Comparison of ENCODE assay signal across 27 cellular contexts in the genomic region with DNA sequence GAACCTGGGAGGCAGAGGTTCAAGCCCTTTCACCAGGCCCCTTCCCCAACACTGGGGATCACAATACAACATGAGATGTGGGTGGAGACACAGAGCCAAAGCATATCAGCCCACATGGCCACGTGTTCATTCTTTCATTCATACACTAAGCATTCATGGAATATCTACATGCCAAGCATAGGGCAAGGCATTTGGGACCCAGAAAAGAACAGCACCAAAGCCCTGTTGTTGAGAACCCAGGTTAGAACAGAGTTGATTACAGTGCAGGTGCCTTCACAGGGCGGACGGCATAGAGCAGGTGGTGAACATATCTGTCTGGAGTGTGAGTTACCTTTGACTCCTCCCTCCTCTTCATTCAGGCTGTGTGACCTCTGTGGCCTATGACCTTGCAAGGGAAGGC.
"Had no signal": no experiment of that assay in that cellular context is flagged by ENCODE, and none has a peak within 500 bp of the region (broad histone marks: within the 10 kb centered on the region; RNA-seq: fewer than 3 reads in every experiment).

No MANE protein-coding gene starts in this region.

- H3K9me3 ChIP-seq: colonic mucosa, esophagus muscularis mucosa, esophagus squamous epithelium, gastrocnemius medialis, gastroesophageal sphincter, heart left ventricle, heart right ventricle had no signal

- H3K36me3 ChIP-seq: colonic mucosa, esophagus muscularis mucosa, esophagus squamous epithelium, gastrocnemius medialis, gastroesophageal sphincter, heart left ventricle, heart right ventricle had no signal

- H3K27me3 ChIP-seq: colonic mucosa, esophagus muscularis mucosa, foreskin keratinocyte, gastroesophageal sphincter, hepatocyte had no signal

- H3K27ac ChIP-seq: colonic mucosa, coronary artery, dorsolateral prefrontal cortex, epithelial cell of prostate, esophagus muscularis mucosa, esophagus squamous epithelium, foreskin keratinocyte, gastrocnemius medialis, gastroesophageal sphincter, heart left ventricle, heart right ventricle, hepatocyte had no signal

- H3K4me3 ChIP-seq: colonic mucosa, coronary artery, dorsolateral prefrontal cortex, esophagus muscularis mucosa, esophagus squamous epithelium, gastrocnemius medialis, gastroesophageal sphincter, heart left ventricle, heart right ventricle, hepatocyte had no signal

- H3K9me3 Mint-ChIP-seq: dendritic cell treated with granulocyte-macrophage colony-stimulating factor and Interleukin-4, amounts not matched to agents 40 ng/mL and 50 ng/mL, for 4 days; effector memory CD8-positive, alpha-beta T cell had no signal

- FAIRE-seq: colon, endometrium, endothelial cell of umbilical vein, frontal cortex had no signal

- H3K79me2 ChIP-seq: hepatocyte had no signal

- H2AFZ ChIP-seq: hepatocyte had no signal

- H3K4me1 ChIP-seq: colonic mucosa, esophagus squamous epithelium, foreskin keratinocyte, gastrocnemius medialis, heart left ventricle, heart right ventricle had no signal

- H3K4me3 Mint-ChIP-seq: dendritic cell treated with granulocyte-macrophage colony-stimulating factor and Interleukin-4, amounts not matched to agents 40 ng/mL and 50 ng/mL, for 4 days; effector memory CD8-positive, alpha-beta T cell had no signal

- DNase-seq: colonic mucosa; cortex of kidney; dermis blood vessel endothelial cell; dorsolateral prefrontal cortex; effector CD4-positive, alpha-beta T cell; effector CD8-positive, alpha-beta T cell; effector memory CD4-positive, alpha-beta T cell; effector memory CD8-positive, alpha-beta T cell; erythroblast; esophagus squamous epithelium; foreskin fibroblast; foreskin keratinocyte; foreskin melanocyte; gastrocnemius medialis; glutamatergic neuron; heart left ventricle; heart right ventricle had no signal

- H3K27ac Mint-ChIP-seq: dendritic cell treated with granulocyte-macrophage colony-stimulating factor and Interleukin-4, amounts not matched to agents 40 ng/mL and 50 ng/mL, for 4 days; effector memory CD8-positive, alpha-beta T cell had no signal

- H3K4me2 ChIP-seq: hepatocyte had no signal
